In genomic region chr14:49769581-49770211, GRCh38 we compare ENCODE assay signal across 1 cellular context.
TF ChIP-seq lines count a peak whose summit lies in the region.

No MANE protein-coding gene starts in this region.

TF ChIP-seq in IMR-90, 13 proteins besides CTCF, POLR2A, EP300 and RAD21 (continued from another document):
- TF ChIP-seq, protein P1, sequence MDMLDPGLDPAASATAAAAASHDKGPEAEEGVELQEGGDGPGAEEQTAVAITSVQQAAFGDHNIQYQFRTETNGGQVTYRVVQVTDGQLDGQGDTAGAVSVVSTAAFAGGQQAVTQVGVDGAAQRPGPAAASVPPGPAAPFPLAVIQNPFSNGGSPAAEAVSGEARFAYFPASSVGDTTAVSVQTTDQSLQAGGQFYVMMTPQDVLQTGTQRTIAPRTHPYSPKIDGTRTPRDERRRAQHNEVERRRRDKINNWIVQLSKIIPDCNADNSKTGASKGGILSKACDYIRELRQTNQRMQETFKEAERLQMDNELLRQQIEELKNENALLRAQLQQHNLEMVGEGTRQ (IDR thresholded peaks at IDR 0.05; ENCODE audit: low read depth, low read length) = no peak
- TF ChIP-seq MXI1 (IDR thresholded peaks at IDR 0.05; ENCODE audit: borderline replicate concordance, low read depth, low read length) = no peak
